Comparison of ENCODE assay signal across 15 cellular contexts in genomic region chr3:171944109-171945016, GRCh38.
DNase-seq lines count a peak whose midpoint lies in the region; ATAC-seq and TF ChIP-seq lines count a peak whose summit lies in the region.
"Had no signal": no experiment of that assay in that cellular context is flagged by ENCODE, and none has a peak within 500 bp of the region (broad histone marks: within the 10 kb centered on the region; RNA-seq: fewer than 3 reads in every experiment).

No MANE protein-coding gene starts in this region.

- peak; percentile 34 for DNase-seq in HEK293T (ENCODE audit: extremely low spot score)
- DNase-seq in left lung, result no peak
- DNase-seq in type B pancreatic cell (ENCODE audit: extremely low spot score, unreplicated experiment), result no peak
- DNase-seq in germinal center (ENCODE audit: low spot score), result no peak
- DNase-seq in Right ventricle myocardium inferior (ENCODE audit: missing footprints), result no peak
- no peak for DNase-seq in dorsolateral prefrontal cortex
- DNase-seq: cerebellar nuclear complex; esophagus squamous epithelium; NCI-H1694 treated with DMSO at 0.1 percent for 48 hours; NCI-H748 treated with DMSO at 0.1 percent for 48 hours; SIG-M5; stimulated activated CD4-positive, alpha-beta T cell treated with anti-CD3 and anti-CD28 coated beads, Interleukin-12 subunit alpha, Interleukin-12 subunit beta, amount 100 ng/mL, for 4 hours; testis had no signal

- intact Hi-C loops in left lung (cut with DNase I) (no loop called here), Right ventricle myocardium inferior (cut with DNase I) (no loop called here), dorsolateral prefrontal cortex (cut with DNase I) (no loop called here)

- CTCF ChIA-PET in HEK293T (lab: Yijun Ruan, JAX), result no interaction called here

- H3K4me1 ChIP-seq in left lung, result peaks cover 0 to 14% of the 10 kb centered on the region in 2 donors
- H3K4me1 ChIP-seq: testis had no signal

- H3K36me3 Mint-ChIP-seq in type B pancreatic cell, result no peaks in the 10 kb centered on the region
- H3K36me3 Mint-ChIP-seq: activated naive CD4-positive, alpha-beta T cell treated with anti-CD3 and anti-CD28 coated beads, Interleukin-2, amount 50 U/mL, for 24 hours had no signal

- H3K9me3 Mint-ChIP-seq in type B pancreatic cell, result peaks cover 9% of the 10 kb centered on the region
- H3K9me3 Mint-ChIP-seq: activated naive CD4-positive, alpha-beta T cell treated with anti-CD3 and anti-CD28 coated beads, Interleukin-2, amount 50 U/mL, for 24 hours had no signal

- no peaks in the 10 kb centered on the region for H3K9me3 ChIP-seq in left lung
- H3K9me3 ChIP-seq: esophagus squamous epithelium, testis had no signal

- ATAC-seq in left lung (peak; percentile 18), Right ventricle myocardium inferior (no peak)

- H3K27ac Mint-ChIP-seq in type B pancreatic cell, result peak overlapping the region; percentile 57
- H3K27ac Mint-ChIP-seq: activated naive CD4-positive, alpha-beta T cell treated with anti-CD3 and anti-CD28 coated beads, Interleukin-2, amount 50 U/mL, for 24 hours had no signal

- peaks cover 35% of the 10 kb centered on the region for H3K4me1 Mint-ChIP-seq in type B pancreatic cell (ENCODE audit: unreplicated experiment)
- H3K4me1 Mint-ChIP-seq: activated naive CD4-positive, alpha-beta T cell treated with anti-CD3 and anti-CD28 coated beads, Interleukin-2, amount 50 U/mL, for 24 hours had no signal

- no peaks in the 10 kb centered on the region for H3K27me3 ChIP-seq in left lung
- H3K27me3 ChIP-seq in dorsolateral prefrontal cortex, result no peaks in the 10 kb centered on the region
- H3K27me3 ChIP-seq: esophagus squamous epithelium, testis had no signal

- H3K27ac ChIP-seq in VCaP, result peak overlapping the region; percentile 48
- no peak overlapping the region for H3K27ac ChIP-seq in left lung
- H3K27ac ChIP-seq in dorsolateral prefrontal cortex, result no peak overlapping the region
- H3K27ac ChIP-seq: esophagus squamous epithelium, testis had no signal

- H3K4me3 ChIP-seq in left lung (no peak overlapping the region), dorsolateral prefrontal cortex (no peak overlapping the region)
- H3K4me3 ChIP-seq: esophagus squamous epithelium, testis had no signal

- POLR2A ChIA-PET in HEK293T (lab: Yijun Ruan, JAX), result no interaction called here

- H3K36me3 ChIP-seq in left lung, result no peaks in the 10 kb centered on the region
- H3K36me3 ChIP-seq: esophagus squamous epithelium had no signal

- H3K27me3 Mint-ChIP-seq in type B pancreatic cell, result no peaks in the 10 kb centered on the region

- TF ChIP-seq CTCF in VCaP (conservative IDR thresholded peaks at IDR 0.05) (no peak), left lung (IDR thresholded peaks at IDR 0.05) (no peak), type B pancreatic cell (conservative IDR thresholded peaks at IDR 0.05) (no peak), dorsolateral prefrontal cortex (IDR thresholded peaks at IDR 0.05 in 54 of 56, conservative IDR thresholded peaks at IDR 0.05 in 2 of 56; ENCODE audit: low read depth in 1 of 56, partially characterized antibody in 56 of 56) (no peak)

- H3K4me3 Mint-ChIP-seq in type B pancreatic cell, result peak overlapping the region; percentile 68
- H3K4me3 Mint-ChIP-seq: activated naive CD4-positive, alpha-beta T cell treated with anti-CD3 and anti-CD28 coated beads, Interleukin-2, amount 50 U/mL, for 24 hours had no signal

TF ChIP-seq in HEK293T, 16 proteins besides CTCF, POLR2A, EP300 and RAD21:
- TF ChIP-seq PKNOX1 (IDR thresholded peaks at IDR 0.05) (peak; percentile 90), SUZ12 (IDR thresholded peaks at IDR 0.05) (no peak), CTBP1 (IDR thresholded peaks at IDR 0.05; ENCODE audit: borderline replicate concordance) (no peak)
